13 cellular contexts compared by ENCODE assay signal in the genomic region with DNA sequence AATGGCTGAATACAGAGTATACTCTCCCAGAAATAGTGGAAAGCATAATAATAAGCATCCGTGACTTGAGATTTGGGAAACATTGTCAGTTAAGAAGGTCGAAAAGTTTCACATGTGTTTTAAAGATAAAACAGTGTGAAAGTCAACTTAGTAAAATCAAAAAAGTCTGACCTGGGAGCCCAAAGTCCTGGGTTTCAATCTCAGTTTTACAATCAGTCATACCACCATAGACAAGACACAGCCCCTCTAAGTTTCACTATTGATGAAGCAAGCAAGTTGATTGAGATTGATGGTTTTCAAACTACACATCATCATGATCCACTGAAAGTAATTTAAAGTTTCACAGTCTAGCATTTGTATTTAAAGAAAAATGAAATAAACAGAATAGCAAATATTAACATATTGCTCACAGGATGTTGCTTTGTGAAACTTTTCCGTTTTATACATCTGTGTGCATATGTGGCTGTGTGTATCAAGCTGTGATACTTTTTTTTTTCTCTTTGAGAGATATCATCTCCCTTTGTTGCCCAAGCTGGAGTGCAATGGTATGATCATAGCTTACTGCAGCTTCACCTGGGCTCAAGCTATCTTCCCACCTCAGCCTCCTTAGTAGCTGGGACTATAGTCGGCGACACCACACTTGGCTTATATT.
DNase-seq lines count a peak whose midpoint lies in the region; ATAC-seq and TF ChIP-seq lines count a peak whose summit lies in the region.
"Had no signal": no experiment of that assay in that cellular context is flagged by ENCODE, and none has a peak within 500 bp of the region (broad histone marks: within the 10 kb centered on the region; RNA-seq: fewer than 3 reads in every experiment).

No MANE protein-coding gene starts in this region.

- H3K27ac Mint-ChIP-seq in central memory CD8-positive, alpha-beta T cell (ENCODE audit: low read depth) = peak overlapping the region; percentile 49
- H3K27ac Mint-ChIP-seq: progenitor cell of endocrine pancreas had no signal

- TF ChIP-seq EP300 in upper lobe of left lung (IDR thresholded peaks at IDR 0.05) = no peak

- H3K4me1 ChIP-seq in upper lobe of left lung = no peaks in the 10 kb centered on the region

- no peaks in the 10 kb centered on the region for H3K27me3 ChIP-seq in upper lobe of left lung

- H3K27me3 Mint-ChIP-seq in central memory CD8-positive, alpha-beta T cell = no peaks in the 10 kb centered on the region
- H3K27me3 Mint-ChIP-seq: progenitor cell of endocrine pancreas had no signal

- H3K36me3 ChIP-seq in upper lobe of left lung = peaks cover 0 to 54% (median 18%) of the 10 kb centered on the region in 4 donors

- peak; percentile 76 to 82 for ATAC-seq in activated CD4-positive, CD25-positive, alpha-beta regulatory T cell treated with anti-CD3 and anti-CD28 coated beads, Interleukin-2, amount 50 U/mL, for 24 hours
- ATAC-seq in GM21390 (IDR thresholded peaks at IDR 0.05; ENCODE audit: unreplicated experiment) (peak; percentile 93), HG03097 (IDR thresholded peaks at IDR 0.05; ENCODE audit: low FRiP score, unreplicated experiment) (peak; percentile 89), upper lobe of left lung (ENCODE audit: low FRiP score in 2 of 2) (no peak)
- ATAC-seq in central memory CD8-positive, alpha-beta T cell (replicated peaks; ENCODE audit: extremely low read depth, poor library complexity, severe bottlenecking) = no peak
- ATAC-seq: esophagus mucosa had no signal

- WGBS in upper lobe of left lung, 2 donors = 85 to 94% methylated on average over 5 of the region's 5 CpGs

- H3K27ac ChIP-seq in upper lobe of left lung = no peak overlapping the region
- H3K27ac ChIP-seq: 22Rv1 had no signal

- H3K9me3 Mint-ChIP-seq in central memory CD8-positive, alpha-beta T cell = no peaks in the 10 kb centered on the region

- no peak for TF ChIP-seq CTCF in upper lobe of left lung (IDR thresholded peaks at IDR 0.05)

- no peak overlapping the region for H3K4me3 ChIP-seq in upper lobe of left lung

- H3K4me3 Mint-ChIP-seq in central memory CD8-positive, alpha-beta T cell = no peak overlapping the region

- peaks cover 14% of the 10 kb centered on the region for H3K4me1 Mint-ChIP-seq in central memory CD8-positive, alpha-beta T cell

- DNase-seq in activated CD4-positive, CD25-positive, alpha-beta regulatory T cell treated with anti-CD3 and anti-CD28 coated beads, Interleukin-2, amount 50 U/mL, for 72 hours = no peak
- no peak for DNase-seq in central memory CD8-positive, alpha-beta T cell (ENCODE audit: low spot score in 2 of 2)
- DNase-seq in upper lobe of left lung = no peak
- no peak for DNase-seq in NCI-H345 treated with DMSO at 0.1 percent for 48 hours (lab: John Stamatoyannopoulos, UW; ENCODE audit: unreplicated experiment)
- DNase-seq in SW 1271 (lab: John Stamatoyannopoulos, UW) = no peak
- DNase-seq: IMR-90, NCI-H526 treated with DMSO at 0.1 percent for 48 hours had no signal

- TF ChIP-seq POLR2A in upper lobe of left lung (IDR thresholded peaks at IDR 0.05) = no peak

- H3K36me3 Mint-ChIP-seq in central memory CD8-positive, alpha-beta T cell (ENCODE audit: insufficient read depth) = peaks cover 21% of the 10 kb centered on the region

- no peaks in the 10 kb centered on the region for H3K9me3 ChIP-seq in upper lobe of left lung

Comparison
In these comparisons a context has a peak if more than half of its experiments do, and no peak if none do; other contexts are left out.
1. ATAC-seq: peak in activated CD4-positive, CD25-positive, alpha-beta regulatory T cell treated with anti-CD3 and anti-CD28 coated beads, Interleukin-2, amount 50 U/mL, for 24 hours (2 of 2), GM21390 (single experiment) and HG03097 (single experiment); none in central memory CD8-positive, alpha-beta T cell (single experiment) and upper lobe of left lung (0 of 2).